ENCODE assay signal across 21 cellular contexts in genomic region chr11:47202569-47202968, GRCh38.
"Had no signal": no experiment of that assay in that cellular context is flagged by ENCODE, and none has a peak within 500 bp of the region (broad histone marks: within the 10 kb centered on the region; RNA-seq: fewer than 3 reads in every experiment).

No MANE protein-coding gene starts in this region.

- H3K27ac ChIP-seq: lower lobe of right lung, prostate gland, right atrium auricular region, skin epidermis, spleen, thoracic aorta, tibial nerve, upper lobe of left lung had no signal

- H3K9me3 ChIP-seq: lower lobe of right lung, prostate gland, right atrium auricular region, spleen, thoracic aorta, tibial nerve, upper lobe of left lung had no signal

- H3K27me3 ChIP-seq: dorsolateral prefrontal cortex, right atrium auricular region, tibial nerve, upper lobe of left lung had no signal

- FAIRE-seq: colon, frontal cortex, keratinocyte, urothelium cell line had no signal

- H3K36me3 ChIP-seq: lower lobe of right lung, prostate gland, right atrium auricular region, spleen, thoracic aorta, tibial nerve, upper lobe of left lung had no signal

- ATAC-seq: left ventricle myocardium superior; lower lobe of right lung; naive thymus-derived CD8-positive, alpha-beta T cell; stimulated activated memory B cell treated with anti-CD40 and anti-IgM and Interleukin-4, amounts not matched to agents 10 μg/mL and 1 μg/mL and 100 μg/mL, for 72 hours; stimulated activated naive CD8-positive, alpha-beta T cell treated with anti-CD3 and anti-CD28 coated beads, Interleukin-15, Interleukin-2, amounts not matched to agents 100 U/mL and 50 U/mL, for 24 hours had no signal

- DNase-seq: dorsolateral prefrontal cortex; effector CD4-positive, alpha-beta T cell; left ventricle myocardium superior; lower lobe of right lung; naive thymus-derived CD8-positive, alpha-beta T cell; nephron progenitor cell; nucleus accumbens; spleen; stimulated activated CD4-positive, alpha-beta T cell treated with anti-CD3 and anti-CD28 coated beads, Interleukin-4, amount 100 ng/mL, for 4 hours; stimulated activated naive CD8-positive, alpha-beta T cell treated with anti-CD3 and anti-CD28 coated beads, Interleukin-15, Interleukin-2, amounts not matched to agents 100 U/mL and 50 U/mL, for 24 hours; upper lobe of left lung had no signal

- H3K4me3 ChIP-seq: dorsolateral prefrontal cortex, lower lobe of right lung, prostate gland, right atrium auricular region, skin epidermis, spleen, thoracic aorta, tibial nerve, upper lobe of left lung had no signal

- H3K4me1 ChIP-seq: lower lobe of right lung, prostate gland, right atrium auricular region, spleen, tibial nerve, upper lobe of left lung had no signal
